In the genomic region with DNA sequence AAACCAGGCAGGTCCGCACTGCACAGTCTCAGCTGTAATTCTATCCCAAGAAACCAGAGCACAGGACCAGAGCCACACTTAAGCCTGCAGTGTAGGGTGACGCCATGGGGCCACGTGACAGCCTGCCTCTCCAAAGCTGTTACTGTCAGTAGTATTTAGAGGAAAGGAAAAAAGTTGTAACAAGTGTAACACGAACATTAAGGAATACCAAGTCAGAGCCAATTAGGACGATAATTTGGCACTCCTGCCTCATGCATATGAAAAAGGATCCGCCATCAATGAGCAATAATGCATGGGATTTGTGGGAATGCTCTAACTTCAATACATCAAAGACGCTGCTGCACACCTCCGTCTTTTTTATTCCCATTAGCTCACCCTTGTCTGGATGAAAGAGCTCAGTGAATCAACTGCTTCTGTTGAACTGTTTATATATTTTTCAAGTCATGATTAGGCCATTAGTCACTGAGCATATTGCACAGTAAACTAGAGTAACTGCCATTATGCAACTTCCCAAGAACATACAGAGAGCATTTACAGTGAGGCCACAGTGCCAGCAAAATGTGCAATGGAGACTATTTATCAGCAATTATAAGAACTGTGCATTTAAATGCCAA, we compare ENCODE assay signal across 10 cellular contexts.
DNase-seq lines count a peak whose midpoint lies in the region; ATAC-seq, FAIRE-seq and TF ChIP-seq lines count a peak whose summit lies in the region.
"Had no signal": no experiment of that assay in that cellular context is flagged by ENCODE, and none has a peak within 500 bp of the region (broad histone marks: within the 10 kb centered on the region; RNA-seq: fewer than 3 reads in every experiment).

No MANE protein-coding gene starts in this region.

- peak overlapping the region in 6 of 11 experiments; percentile 5 to 90 (median 78); a peak in 11 of 22 replicates for H3K4me2 ChIP-seq in BLaER1 treated with 17β-estradiol and CSF1 and Interleukin-3, amounts not matched to agents 10 nM and 100 nM

- no peak for FAIRE-seq in GM19239 (lab: Jason Lieb, UNC)

- in situ Hi-C loops in astrocyte of the spinal cord (cut with HindIII; ENCODE audit: low sequenced_read_pairs) = no loop called here
- in situ Hi-C loops in GM13977 (cut with MboI; ENCODE audit: low pct_unique_long_range_greater_than_20kb, low sequenced_read_pairs, unreplicated experiment) = no loop called here

- no peak overlapping the region for H3K9ac ChIP-seq in BLaER1 treated with 17β-estradiol and CSF1 and Interleukin-3, amounts not matched to agents 10 nM and 100 nM

- H3K27me3 ChIP-seq in BLaER1 treated with 17β-estradiol and CSF1 and Interleukin-3, amounts not matched to agents 10 nM and 100 nM = no peaks in the 10 kb centered on the region
- H3K27me3 ChIP-seq in MG63 = no peaks in the 10 kb centered on the region

- peak; percentile 55 for ATAC-seq in mucosa of descending colon
- ATAC-seq: left colon had no signal

- H4K20me1 ChIP-seq in BLaER1 treated with 17β-estradiol and CSF1 and Interleukin-3, amounts not matched to agents 10 nM and 100 nM = peaks cover 0 to 79% (median 0%) of the 10 kb centered on the region in 11 experiments; a peak in 4 of 22 replicates

- no peaks in the 10 kb centered on the region for H3K9me3 ChIP-seq in BLaER1 treated with 17β-estradiol and CSF1 and Interleukin-3, amounts not matched to agents 10 nM and 100 nM (replicated peaks in 1 of 11)
- no peaks in the 10 kb centered on the region for H3K9me3 ChIP-seq in MG63
- no peaks in the 10 kb centered on the region for H3K9me3 ChIP-seq in mucosa of descending colon

- peaks cover 30 to 72% (median 44%) of the 10 kb centered on the region in 10 experiments for H3K4me1 ChIP-seq in BLaER1 treated with 17β-estradiol and CSF1 and Interleukin-3, amounts not matched to agents 10 nM and 100 nM
- no peaks in the 10 kb centered on the region for H3K4me1 ChIP-seq in mucosa of descending colon (ENCODE audit: low read depth)

- peak overlapping the region in 2 of 11 experiments; percentile 36 to 89; a peak in 6 of 22 replicates for H3K27ac ChIP-seq in BLaER1 treated with 17β-estradiol and CSF1 and Interleukin-3, amounts not matched to agents 10 nM and 100 nM

- no peak for TF ChIP-seq CTCF in astrocyte of the spinal cord (IDR thresholded peaks at IDR 0.05; ENCODE audit: low read depth, low read length)
- no peak for TF ChIP-seq CTCF in mucosa of descending colon (IDR thresholded peaks at IDR 0.05)
- TF ChIP-seq CTCF in GM13977 (IDR thresholded peaks at IDR 0.05; ENCODE audit: extremely low read depth, insufficient read depth, missing control alignments) = no peak

- H3K36me3 ChIP-seq in BLaER1 treated with 17β-estradiol and CSF1 and Interleukin-3, amounts not matched to agents 10 nM and 100 nM = peaks cover 0 to 17% (median 0%) of the 10 kb centered on the region in 11 experiments; a peak in 6 of 22 replicates
- H3K36me3 ChIP-seq in MG63 (no peaks in the 10 kb centered on the region), mucosa of descending colon (ENCODE audit: low read depth) (no peaks in the 10 kb centered on the region)

- intact Hi-C loops in mucosa of descending colon (cut with DNase I, micrococcal nuclease) = no loop called here

- no peak overlapping the region for H3K4me3 ChIP-seq in BLaER1 treated with 17β-estradiol and CSF1 and Interleukin-3, amounts not matched to agents 10 nM and 100 nM
- no peak overlapping the region for H3K4me3 ChIP-seq in MG63
- no peak overlapping the region for H3K4me3 ChIP-seq in astrocyte of the spinal cord (ENCODE audit: low read depth, low read length)
- no peak overlapping the region for H3K4me3 ChIP-seq in mucosa of descending colon

- DNase-seq in MG63 (peak; percentile 58), astrocyte of the spinal cord (ENCODE audit: low read depth, low spot score) (peak; percentile 92), mucosa of descending colon (no peak), NCI-H82 (lab: John Stamatoyannopoulos, UW) (no peak), DMS114 treated with DMSO at 0.1 percent for 48 hours (lab: John Stamatoyannopoulos, UW; ENCODE audit: unreplicated experiment) (no peak), GM13977 (ENCODE audit: low spot score) (no peak), GM19239 (ENCODE audit: insufficient read length, low spot score) (no peak)
- DNase-seq: left colon, NCI-H524 treated with DMSO at 0.1 percent for 48 hours had no signal

Comparison
In these comparisons a context has a peak if more than half of its experiments do, and no peak if none do; other contexts are left out.
1. DNase-seq: peak in MG63 (single experiment) and astrocyte of the spinal cord (single experiment); none in mucosa of descending colon (0 of 3), NCI-H82 (single experiment), DMS114 treated with DMSO at 0.1 percent for 48 hours (single experiment), GM13977 (single experiment) and GM19239 (single experiment).